In the genomic region with DNA sequence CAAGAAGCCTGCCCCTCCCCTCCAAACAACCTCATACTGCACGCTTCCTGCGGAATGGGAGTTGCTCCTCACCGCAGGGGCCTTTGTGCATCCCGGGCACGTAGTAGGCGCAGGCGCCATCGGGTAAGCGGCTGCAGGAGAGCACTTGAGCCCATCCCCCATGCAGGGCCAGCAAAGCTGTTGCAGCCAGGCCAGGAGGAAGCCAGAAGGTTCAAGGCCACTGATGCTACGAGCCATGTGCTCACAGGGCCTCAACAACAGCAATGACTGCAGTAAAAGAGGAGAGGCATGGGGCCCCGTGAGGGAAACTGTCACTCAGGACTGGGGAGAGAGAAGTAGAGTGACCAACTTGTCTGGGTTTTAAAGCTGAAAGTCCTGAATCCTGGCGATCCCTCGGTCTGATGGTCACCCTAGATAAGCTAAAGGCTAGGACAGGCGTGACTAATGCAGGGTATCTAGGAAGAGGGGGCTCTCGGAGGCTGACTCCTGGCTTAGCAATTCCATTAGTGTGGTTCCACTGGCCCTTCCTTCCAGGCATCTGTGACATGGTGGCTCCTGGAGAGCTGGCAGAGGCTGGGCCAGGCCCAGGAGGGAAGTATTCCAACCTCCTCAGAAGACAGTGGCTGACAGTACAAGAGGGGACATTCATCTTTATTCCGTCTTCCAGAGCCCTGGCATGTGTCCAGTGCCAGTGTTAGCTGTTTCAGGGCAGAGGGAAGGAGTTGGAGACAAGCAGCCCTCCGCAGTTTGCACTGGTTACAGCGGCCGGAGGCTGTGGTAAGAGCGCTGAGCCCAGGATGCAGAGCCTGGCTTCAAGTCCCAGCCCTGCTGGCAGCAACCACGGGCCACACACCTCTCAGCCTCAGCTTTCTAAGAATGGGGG, we compare ENCODE assay signal across 9 cellular contexts. TPM values are rescaled to one million over a fixed set of nuclear protein-coding genes. Genes with fewer than 3 reads are reported as not detected.
DNase-seq lines count a peak whose midpoint lies in the region; ATAC-seq and TF ChIP-seq lines count a peak whose summit lies in the region.
"Had no signal": no experiment of that assay in that cellular context is flagged by ENCODE, and none has a peak within 500 bp of the region (broad histone marks: within the 10 kb centered on the region; RNA-seq: fewer than 3 reads in every experiment).

No MANE protein-coding gene starts in this region.

- no peak for TF ChIP-seq CTCF in brain microvascular endothelial cell (IDR thresholded peaks at IDR 0.05; ENCODE audit: low read depth, low read length, missing control alignments)
- TF ChIP-seq CTCF in mucosa of descending colon (IDR thresholded peaks at IDR 0.05): no peak
- no peak for TF ChIP-seq CTCF in GM10266 (IDR thresholded peaks at IDR 0.05; ENCODE audit: control insufficient read depth, insufficient read depth, low read depth, missing control alignments)

- peaks cover 23% of the 10 kb centered on the region for H3K36me3 ChIP-seq in CD4-positive, CD25-positive, alpha-beta regulatory T cell (ENCODE audit: control insufficient read depth, insufficient read depth, low read length)
- H3K36me3 ChIP-seq in HUES48 (ENCODE audit: control insufficient read depth, insufficient read depth, low read length) (peaks cover 24% of the 10 kb centered on the region), brain microvascular endothelial cell (replicated peaks) (peaks cover 22% of the 10 kb centered on the region), mucosa of descending colon (ENCODE audit: low read depth) (no peaks in the 10 kb centered on the region)

- peaks cover 16% of the 10 kb centered on the region for H3K36me3 Mint-ChIP-seq in CD4-positive, CD25-positive, alpha-beta regulatory T cell

- no peak for DNase-seq in CD4-positive, CD25-positive, alpha-beta regulatory T cell
- DNase-seq in brain microvascular endothelial cell (peak; percentile 25), mucosa of descending colon (peak in 1 of 3 donors; percentile 45), SKM-1 (lab: John Stamatoyannopoulos, UW; ENCODE audit: unreplicated experiment) (no peak), CD1c-positive myeloid dendritic cell (ENCODE audit: extremely low spot score) (no peak), GM10266 (ENCODE audit: extremely low spot score) (no peak)

- H3K27ac ChIP-seq in CD4-positive, CD25-positive, alpha-beta regulatory T cell (ENCODE audit: insufficient read depth, low read length, poor library complexity, severe bottlenecking): no peak overlapping the region
- H3K27ac ChIP-seq in HUES48 (ENCODE audit: low read depth, low read length): peak overlapping the region; percentile 2
- no peak overlapping the region for H3K27ac ChIP-seq in brain microvascular endothelial cell

- H3K4me3 Mint-ChIP-seq in CD4-positive, CD25-positive, alpha-beta regulatory T cell: peak overlapping the region in 1 of 4 donors; percentile 19

- no peak overlapping the region for H3K4me3 ChIP-seq in CD4-positive, CD25-positive, alpha-beta regulatory T cell (ENCODE audit: low read depth, low read length)
- H3K4me3 ChIP-seq in HUES48 (ENCODE audit: low read depth, low read length): no peak overlapping the region
- H3K4me3 ChIP-seq in brain microvascular endothelial cell (ENCODE audit: low read depth, low read length): no peak overlapping the region
- no peak overlapping the region for H3K4me3 ChIP-seq in mucosa of descending colon

- H3K9ac ChIP-seq in HUES48 (ENCODE audit: low read depth, low read length): no peak overlapping the region

- no peaks in the 10 kb centered on the region for H3K9me3 Mint-ChIP-seq in CD4-positive, CD25-positive, alpha-beta regulatory T cell
- H3K9me3 Mint-ChIP-seq: T-cell had no signal

- peaks cover 7% of the 10 kb centered on the region for H3K4me1 ChIP-seq in CD4-positive, CD25-positive, alpha-beta regulatory T cell (ENCODE audit: control insufficient read depth, insufficient read depth, low read length, poor library complexity, severe bottlenecking)
- H3K4me1 ChIP-seq in HUES48 (ENCODE audit: control insufficient read depth, insufficient read depth, low read length) (peaks cover 23% of the 10 kb centered on the region), mucosa of descending colon (ENCODE audit: low read depth) (no peaks in the 10 kb centered on the region)

- no peak for ATAC-seq in CD4-positive, CD25-positive, alpha-beta regulatory T cell (ENCODE audit: low read depth in 2 of 2)
- ATAC-seq in mucosa of descending colon (peak; percentile 12), HG03342 (IDR thresholded peaks at IDR 0.05; ENCODE audit: unreplicated experiment) (no peak)

- in situ Hi-C loops in brain microvascular endothelial cell (cut with HindIII; ENCODE audit: low pct_ligation_motif_present, low sequenced_read_pairs): no loop called here

- H3K27me3 Mint-ChIP-seq in CD4-positive, CD25-positive, alpha-beta regulatory T cell: peaks cover 4% of the 10 kb centered on the region
- H3K27me3 Mint-ChIP-seq: T-cell had no signal

- peaks cover 0 to 24% (median 11%) of the 10 kb centered on the region in 4 donors for H3K4me1 Mint-ChIP-seq in CD4-positive, CD25-positive, alpha-beta regulatory T cell

- intact Hi-C loops in mucosa of descending colon (cut with DNase I, micrococcal nuclease): loop anchor here in 1 of 2 donors (5.0 kb wide), 1 partner anchor 59 kb away; no protein-coding TSS in a partner anchor

- H3K9me3 ChIP-seq in CD4-positive, CD25-positive, alpha-beta regulatory T cell (ENCODE audit: control insufficient read depth in 2 of 2, low read length in 2 of 2): no peaks in the 10 kb centered on the region
- H3K9me3 ChIP-seq in HUES48 (ENCODE audit: control insufficient read depth, insufficient read depth, low read length) (no peaks in the 10 kb centered on the region), mucosa of descending colon (no peaks in the 10 kb centered on the region)

- peak overlapping the region in 2 of 3 donors; percentile 32 to 83 for H3K27ac Mint-ChIP-seq in CD4-positive, CD25-positive, alpha-beta regulatory T cell

- H3K27me3 ChIP-seq in CD4-positive, CD25-positive, alpha-beta regulatory T cell (ENCODE audit: control insufficient read depth, insufficient read depth, low read length): no peaks in the 10 kb centered on the region
- H3K27me3 ChIP-seq in HUES48 (ENCODE audit: control insufficient read depth, insufficient read depth, low read length) (no peaks in the 10 kb centered on the region), brain microvascular endothelial cell (replicated peaks) (no peaks in the 10 kb centered on the region)

RNA-seq across cellular contexts. Expression of gene GOSR2, which starts 20.8 kb away (rescaled TPM):
- 65.4 TPM for total RNA-seq in CD4-positive, CD25-positive, alpha-beta regulatory T cell
- 10 to 100 TPM; 39.9 to 62.3 (median 53.1) TPM for polyA plus RNA-seq in CD4-positive, CD25-positive, alpha-beta regulatory T cell
- total RNA-seq in mucosa of descending colon: 10 to 100 TPM; 53.7 to 56.5 (median 55.0) TPM

RNA-seq across cellular contexts. Expression of gene RPRML, which starts 35.3 kb away (rescaled TPM):
- total RNA-seq in CD4-positive, CD25-positive, alpha-beta regulatory T cell: not detected
- not detected for polyA plus RNA-seq in CD4-positive, CD25-positive, alpha-beta regulatory T cell
- total RNA-seq in mucosa of descending colon: under 1 TPM in 2 of 3 donors, not detected in 1; 0.26 to 0.44 TPM
- total RNA-seq: T-cell had no signal
